In the genomic region with DNA sequence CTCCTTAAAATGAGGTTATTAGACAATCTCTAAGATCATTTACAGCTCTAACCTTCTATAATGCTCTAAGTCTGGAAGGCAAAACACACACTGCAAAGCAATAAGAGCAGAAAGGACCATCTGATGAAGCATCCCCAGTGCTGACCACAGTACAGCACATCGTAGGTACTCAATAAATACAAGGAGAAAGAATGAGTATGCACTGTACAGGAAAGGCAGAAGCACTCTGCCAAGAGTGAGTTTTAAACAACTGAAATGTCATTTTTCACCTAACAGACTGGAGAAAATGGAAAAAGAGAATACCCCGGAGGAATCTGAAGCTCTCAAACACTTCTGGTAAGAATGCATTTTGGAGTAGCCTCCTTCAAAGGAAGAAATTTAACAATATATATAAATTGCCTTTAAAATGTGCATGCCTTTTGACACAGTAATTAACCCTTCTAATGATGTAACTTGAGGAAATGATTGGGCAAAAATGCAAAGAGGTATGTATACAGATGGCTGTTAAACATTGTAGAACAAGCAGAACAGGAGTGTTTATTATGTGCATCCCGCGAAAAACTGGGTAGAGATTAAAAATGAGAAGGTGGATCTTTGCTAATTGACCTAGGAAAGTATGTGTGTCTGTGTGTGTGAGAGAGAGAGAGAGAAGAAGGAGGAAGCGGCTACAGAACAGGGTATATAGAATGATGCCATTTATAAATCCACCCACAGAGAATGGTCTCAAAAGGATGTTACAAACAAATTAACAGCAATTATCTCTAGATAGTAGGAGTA, we compare ENCODE assay signal across 1 cellular context.
TF ChIP-seq lines count a peak whose summit lies in the region.

No MANE protein-coding gene starts in this region.

TF ChIP-seq in SK-N-SH, 30 proteins besides CTCF, POLR2A, EP300 and RAD21 (continued from another document):
- no peak for TF ChIP-seq RXRA (IDR thresholded peaks at IDR 0.05; ENCODE audit: borderline replicate concordance, low read depth)
- TF ChIP-seq EZH2phosphoT487 (IDR thresholded peaks at IDR 0.05; ENCODE audit: borderline replicate concordance, low read depth) = no peak
- no peak for TF ChIP-seq TCF12 (IDR thresholded peaks at IDR 0.05)
- TF ChIP-seq, protein P1, sequence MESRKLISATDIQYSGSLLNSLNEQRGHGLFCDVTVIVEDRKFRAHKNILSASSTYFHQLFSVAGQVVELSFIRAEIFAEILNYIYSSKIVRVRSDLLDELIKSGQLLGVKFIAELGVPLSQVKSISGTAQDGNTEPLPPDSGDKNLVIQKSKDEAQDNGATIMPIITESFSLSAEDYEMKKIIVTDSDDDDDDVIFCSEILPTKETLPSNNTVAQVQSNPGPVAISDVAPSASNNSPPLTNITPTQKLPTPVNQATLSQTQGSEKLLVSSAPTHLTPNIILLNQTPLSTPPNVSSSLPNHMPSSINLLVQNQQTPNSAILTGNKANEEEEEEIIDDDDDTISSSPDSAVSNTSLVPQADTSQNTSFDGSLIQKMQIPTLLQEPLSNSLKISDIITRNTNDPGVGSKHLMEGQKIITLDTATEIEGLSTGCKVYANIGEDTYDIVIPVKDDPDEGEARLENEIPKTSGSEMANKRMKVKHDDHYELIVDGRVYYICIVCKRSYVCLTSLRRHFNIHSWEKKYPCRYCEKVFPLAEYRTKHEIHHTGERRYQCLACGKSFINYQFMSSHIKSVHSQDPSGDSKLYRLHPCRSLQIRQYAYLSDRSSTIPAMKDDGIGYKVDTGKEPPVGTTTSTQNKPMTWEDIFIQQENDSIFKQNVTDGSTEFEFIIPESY (IDR thresholded peaks at IDR 0.05; ENCODE audit: borderline replicate concordance, low read depth) = no peak
- TF ChIP-seq TAF1 (IDR thresholded peaks at IDR 0.05; ENCODE audit: borderline replicate concordance, low read depth, low read length) = no peak
- TF ChIP-seq, protein P2, sequence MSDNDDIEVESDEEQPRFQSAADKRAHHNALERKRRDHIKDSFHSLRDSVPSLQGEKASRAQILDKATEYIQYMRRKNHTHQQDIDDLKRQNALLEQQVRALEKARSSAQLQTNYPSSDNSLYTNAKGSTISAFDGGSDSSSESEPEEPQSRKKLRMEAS (IDR thresholded peaks at IDR 0.05; ENCODE audit: low read depth) = no peak
- TF ChIP-seq MXI1 (IDR thresholded peaks at IDR 0.05; ENCODE audit: low read depth, low read length) = no peak
- TF ChIP-seq, protein P3, sequence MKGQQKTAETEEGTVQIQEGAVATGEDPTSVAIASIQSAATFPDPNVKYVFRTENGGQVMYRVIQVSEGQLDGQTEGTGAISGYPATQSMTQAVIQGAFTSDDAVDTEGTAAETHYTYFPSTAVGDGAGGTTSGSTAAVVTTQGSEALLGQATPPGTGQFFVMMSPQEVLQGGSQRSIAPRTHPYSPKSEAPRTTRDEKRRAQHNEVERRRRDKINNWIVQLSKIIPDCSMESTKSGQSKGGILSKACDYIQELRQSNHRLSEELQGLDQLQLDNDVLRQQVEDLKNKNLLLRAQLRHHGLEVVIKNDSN (IDR thresholded peaks at IDR 0.05; ENCODE audit: borderline replicate concordance, low read depth) = no peak
- TF ChIP-seq GATA2 (CRISPR knock-in tag; IDR thresholded peaks at IDR 0.05) = no peak
- no peak for TF ChIP-seq FOXM1 (IDR thresholded peaks at IDR 0.05; ENCODE audit: low read depth)
- no peak for TF ChIP-seq CHD2 (IDR thresholded peaks at IDR 0.05; ENCODE audit: low read length, partially characterized antibody)
- TF ChIP-seq POLR2AphosphoS5 (IDR thresholded peaks at IDR 0.05; ENCODE audit: low read depth, low read length) = no peak
